14 cellular contexts compared by ENCODE assay signal in the genomic region with DNA sequence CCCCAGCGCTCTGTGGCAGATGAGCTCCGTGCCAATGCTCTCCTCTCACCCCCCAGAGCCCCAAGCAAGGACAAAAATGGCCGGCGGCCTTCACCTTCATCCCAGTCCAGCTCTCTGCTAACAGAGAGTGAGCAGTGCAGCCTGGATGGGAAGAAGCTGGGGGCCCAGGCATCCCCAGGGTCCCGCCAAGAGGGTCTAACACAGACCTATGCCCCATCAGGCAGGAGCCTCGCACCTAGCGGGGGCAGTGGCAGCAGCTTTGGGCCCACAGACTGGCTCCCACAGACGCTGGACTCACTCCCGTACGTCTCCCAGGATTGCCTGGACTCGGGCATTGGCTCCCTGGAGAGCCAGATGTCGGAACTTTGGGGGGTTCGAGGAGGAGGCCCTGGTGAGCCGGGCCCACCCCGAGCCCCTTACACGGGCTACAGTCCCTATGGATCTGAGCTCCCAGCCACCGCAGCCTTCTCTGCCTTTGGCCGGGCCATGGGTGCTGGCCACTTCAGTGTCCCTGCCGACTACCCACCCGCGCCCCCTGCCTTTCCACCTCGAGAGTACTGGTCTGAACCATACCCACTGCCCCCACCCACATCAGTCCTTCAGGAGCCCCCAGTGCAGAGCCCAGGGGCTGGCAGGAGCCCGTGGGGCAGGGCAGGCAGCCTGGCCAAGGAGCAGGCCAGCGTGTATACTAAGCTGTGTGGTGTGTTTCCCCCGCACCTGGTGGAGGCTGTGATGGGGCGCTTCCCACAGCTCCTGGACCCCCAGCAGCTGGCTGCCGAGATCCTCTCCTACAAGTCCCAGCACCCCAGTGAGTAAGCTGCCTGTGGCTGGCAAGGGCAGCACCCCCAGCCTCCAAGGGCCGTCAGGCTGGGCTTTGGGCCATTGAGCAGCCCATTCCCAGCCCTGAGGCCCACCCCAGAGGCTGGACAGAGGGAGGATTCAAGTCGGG. TPM values are rescaled to one million over a fixed set of nuclear protein-coding genes. Genes with fewer than 3 reads are reported as not detected.
DNase-seq lines count a peak whose midpoint lies in the region; ATAC-seq, FAIRE-seq and TF ChIP-seq lines count a peak whose summit lies in the region.
"Had no signal": no experiment of that assay in that cellular context is flagged by ENCODE, and none has a peak within 500 bp of the region (broad histone marks: within the 10 kb centered on the region; RNA-seq: fewer than 3 reads in every experiment).

No MANE protein-coding gene starts in this region.

- no peaks in the 10 kb centered on the region for H3K27me3 Mint-ChIP-seq in activated CD4-positive, alpha-beta T cell treated with anti-CD3 and anti-CD28 coated beads, Interleukin-2, amount 10 ng/mL, durations not matched to agents 24 days and 14 days
- no peaks in the 10 kb centered on the region for H3K27me3 Mint-ChIP-seq in activated CD4-positive, alpha-beta memory T cell treated with anti-CD3 and anti-CD28 coated beads, Interleukin-2, amount 10 ng/mL, durations not matched to agents 7 days and 5 days
- no peaks in the 10 kb centered on the region for H3K27me3 Mint-ChIP-seq in stimulated activated naive B cell treated with anti-CD40 and anti-IgM and Interleukin-4, amounts not matched to agents 10 μg/mL and 1 μg/mL and 100 μg/mL, for 72 hours

- intact Hi-C loops in activated CD4-positive, alpha-beta T cell treated with anti-CD3 and anti-CD28 coated beads, Interleukin-2, amount 10 ng/mL, durations not matched to agents 24 days and 14 days (cut with micrococcal nuclease), result no loop called here

- no peak for TF ChIP-seq POLR2A in gastroesophageal sphincter (IDR thresholded peaks at IDR 0.05)
- no peak for TF ChIP-seq POLR2A in GM12892 (IDR thresholded peaks at IDR 0.05; ENCODE audit: low read depth, low read length)

- POLR2A ChIA-PET in activated CD4-positive, alpha-beta memory T cell treated with anti-CD3 and anti-CD28 coated beads, Interleukin-2, amount 10 ng/mL, durations not matched to agents 7 days and 5 days (lab: Charles Lee), result interaction anchor here (7.5 kb wide), 1 partner anchor 9 kb away, joined by 99 read pairs; a partner anchor contains a TSS

- H3K27me3 ChIP-seq in gastroesophageal sphincter, result no peaks in the 10 kb centered on the region

- no peaks in the 10 kb centered on the region for H3K9me3 ChIP-seq in gastroesophageal sphincter

- peak overlapping the region; percentile 74 for H3K27ac Mint-ChIP-seq in activated CD4-positive, alpha-beta T cell treated with anti-CD3 and anti-CD28 coated beads, Interleukin-2, amount 10 ng/mL, durations not matched to agents 24 days and 14 days
- peak overlapping the region; percentile 49 for H3K27ac Mint-ChIP-seq in activated CD4-positive, alpha-beta memory T cell treated with anti-CD3 and anti-CD28 coated beads, Interleukin-2, amount 10 ng/mL, durations not matched to agents 7 days and 5 days
- peak overlapping the region; percentile 90 for H3K27ac Mint-ChIP-seq in stimulated activated naive B cell treated with anti-CD40 and anti-IgM and Interleukin-4, amounts not matched to agents 10 μg/mL and 1 μg/mL and 100 μg/mL, for 72 hours

- no peak for TF ChIP-seq CTCF in gastroesophageal sphincter (IDR thresholded peaks at IDR 0.05)

- H3K9me3 Mint-ChIP-seq in activated CD4-positive, alpha-beta T cell treated with anti-CD3 and anti-CD28 coated beads, Interleukin-2, amount 10 ng/mL, durations not matched to agents 24 days and 14 days, result no peaks in the 10 kb centered on the region
- H3K9me3 Mint-ChIP-seq in activated CD4-positive, alpha-beta memory T cell treated with anti-CD3 and anti-CD28 coated beads, Interleukin-2, amount 10 ng/mL, durations not matched to agents 7 days and 5 days, result no peaks in the 10 kb centered on the region
- H3K9me3 Mint-ChIP-seq in stimulated activated naive B cell treated with anti-CD40 and anti-IgM and Interleukin-4, amounts not matched to agents 10 μg/mL and 1 μg/mL and 100 μg/mL, for 72 hours, result no peaks in the 10 kb centered on the region

- H3K27ac ChIP-seq in gastroesophageal sphincter, result peak overlapping the region in 3 of 4 donors; percentile 67 to 81 (median 81)

- FAIRE-seq in GM12892 (lab: Jason Lieb, UNC), result no peak
- FAIRE-seq: astrocyte had no signal

- H3K36me3 ChIP-seq in gastroesophageal sphincter, result peaks cover 0 to 66% of the 10 kb centered on the region in 2 donors

- CTCF ChIA-PET in activated CD4-positive, alpha-beta memory T cell treated with anti-CD3 and anti-CD28 coated beads, Interleukin-2, amount 10 ng/mL, durations not matched to agents 7 days and 5 days (lab: Charles Lee), result interaction anchor here (1.2 kb wide), 1 partner anchor 8 kb away, joined by 3 read pairs; no protein-coding TSS in a partner anchor

- H3K36me3 Mint-ChIP-seq in activated CD4-positive, alpha-beta T cell treated with anti-CD3 and anti-CD28 coated beads, Interleukin-2, amount 10 ng/mL, durations not matched to agents 24 days and 14 days (ENCODE audit: low read depth), result peaks cover 60% of the 10 kb centered on the region
- peaks cover 53% of the 10 kb centered on the region for H3K36me3 Mint-ChIP-seq in activated CD4-positive, alpha-beta memory T cell treated with anti-CD3 and anti-CD28 coated beads, Interleukin-2, amount 10 ng/mL, durations not matched to agents 7 days and 5 days (ENCODE audit: low read depth)
- H3K36me3 Mint-ChIP-seq in stimulated activated naive B cell treated with anti-CD40 and anti-IgM and Interleukin-4, amounts not matched to agents 10 μg/mL and 1 μg/mL and 100 μg/mL, for 72 hours, result peaks cover 48 to 52% of the 10 kb centered on the region in 2 donors

- ATAC-seq in gastroesophageal sphincter (no peak), HG02798 (IDR thresholded peaks at IDR 0.05; ENCODE audit: poor library complexity, unreplicated experiment) (no peak)
- no peak for ATAC-seq in stimulated activated naive B cell treated with anti-CD40 and anti-IgM and Interleukin-4, amounts not matched to agents 10 μg/mL and 1 μg/mL and 100 μg/mL, for 72 hours (replicated peaks)
- ATAC-seq: left ventricle myocardium superior had no signal

- TF ChIP-seq EP300 in gastroesophageal sphincter (IDR thresholded peaks at IDR 0.05), result no peak

- no peak for DNase-seq in activated CD4-positive, alpha-beta T cell treated with anti-CD3 and anti-CD28 coated beads, Interleukin-2, amount 10 ng/mL, durations not matched to agents 24 days and 14 days
- DNase-seq in activated CD4-positive, alpha-beta T cell treated with anti-CD3 and anti-CD28 coated beads, Interleukin-2, amount 50 U/mL, for 48 hours, result no peak
- no peak for DNase-seq in activated CD4-positive, alpha-beta memory T cell treated with anti-CD3 and anti-CD28 coated beads, Interleukin-2, amount 10 ng/mL, durations not matched to agents 7 days and 5 days
- DNase-seq in stimulated activated naive B cell treated with anti-CD40 and anti-IgM and Interleukin-4, amounts not matched to agents 10 μg/mL and 1 μg/mL and 100 μg/mL, for 72 hours, result no peak
- DNase-seq in GM12892 (ENCODE audit: insufficient read length), result no peak
- DNase-seq in HCEC 1CT, result no peak
- DNase-seq: head of caudate nucleus; left ventricle myocardium superior; NCI-H187; NCI-H82; stimulated activated CD4-positive, alpha-beta T cell treated with anti-CD3 and anti-CD28 coated beads, Interleukin-4, amount 100 ng/mL, for 24 hours had no signal

- H3K4me1 Mint-ChIP-seq in activated CD4-positive, alpha-beta T cell treated with anti-CD3 and anti-CD28 coated beads, Interleukin-2, amount 10 ng/mL, durations not matched to agents 24 days and 14 days, result peaks cover 37% of the 10 kb centered on the region
- H3K4me1 Mint-ChIP-seq in activated CD4-positive, alpha-beta memory T cell treated with anti-CD3 and anti-CD28 coated beads, Interleukin-2, amount 10 ng/mL, durations not matched to agents 7 days and 5 days, result peaks cover 50% of the 10 kb centered on the region
- H3K4me1 Mint-ChIP-seq in stimulated activated naive B cell treated with anti-CD40 and anti-IgM and Interleukin-4, amounts not matched to agents 10 μg/mL and 1 μg/mL and 100 μg/mL, for 72 hours, result peaks cover 42 to 62% of the 10 kb centered on the region in 2 donors

- no peak overlapping the region for H3K4me3 ChIP-seq in gastroesophageal sphincter

- peaks cover 3 to 78% (median 50%) of the 10 kb centered on the region in 3 donors for H3K4me1 ChIP-seq in gastroesophageal sphincter

- 92 to 100% methylated on average over 2 of the region's 29 CpGs for WGBS in gastroesophageal sphincter (ENCODE audit: low coverage in 1 of 2), 2 donors

- H3K4me3 Mint-ChIP-seq in activated CD4-positive, alpha-beta T cell treated with anti-CD3 and anti-CD28 coated beads, Interleukin-2, amount 10 ng/mL, durations not matched to agents 24 days and 14 days, result no peak overlapping the region
- no peak overlapping the region for H3K4me3 Mint-ChIP-seq in activated CD4-positive, alpha-beta memory T cell treated with anti-CD3 and anti-CD28 coated beads, Interleukin-2, amount 10 ng/mL, durations not matched to agents 7 days and 5 days
- no peak overlapping the region for H3K4me3 Mint-ChIP-seq in stimulated activated naive B cell treated with anti-CD40 and anti-IgM and Interleukin-4, amounts not matched to agents 10 μg/mL and 1 μg/mL and 100 μg/mL, for 72 hours

RNA-seq across cellular contexts. Expression of a gene that starts 8.7 kb away (rescaled TPM):
- total RNA-seq in activated CD4-positive, alpha-beta T cell treated with anti-CD3 and anti-CD28 coated beads, Interleukin-2, amount 10 ng/mL, durations not matched to agents 24 days and 14 days, result 39.3 and 40.4 TPM in 2 replicates
- total RNA-seq in activated CD4-positive, alpha-beta memory T cell treated with anti-CD3 and anti-CD28 coated beads, Interleukin-2, amount 10 ng/mL, durations not matched to agents 7 days and 5 days, result 10 to 100 TPM; 29.9 to 31.1 TPM
- total RNA-seq in gastroesophageal sphincter, result 10 to 100 TPM in 2 of 4 donors, 1 to 10 TPM in 2; 7.3 to 14.4 (median 10.6) TPM
- polyA plus RNA-seq in GM12892 (2012; ENCODE audit: missing spikeins), result 9.8 TPM

RNA-seq across cellular contexts. Expression of a gene that starts 31.5 kb away (rescaled TPM):
- total RNA-seq in activated CD4-positive, alpha-beta T cell treated with anti-CD3 and anti-CD28 coated beads, Interleukin-2, amount 10 ng/mL, durations not matched to agents 24 days and 14 days, result 94.4 and 95.6 TPM in 2 replicates
- total RNA-seq in activated CD4-positive, alpha-beta memory T cell treated with anti-CD3 and anti-CD28 coated beads, Interleukin-2, amount 10 ng/mL, durations not matched to agents 7 days and 5 days, result 10 to 100 TPM; 63.7 to 64.2 TPM
- 100 to 1,000 TPM in 2 of 4 donors, 10 to 100 TPM in 2; 89.7 to 129 (median 100) TPM for total RNA-seq in gastroesophageal sphincter
- polyA plus RNA-seq in GM12892 (2012; ENCODE audit: missing spikeins), result 45.3 TPM
